ENCODE assay signal across 10 cellular contexts in the genomic region with DNA sequence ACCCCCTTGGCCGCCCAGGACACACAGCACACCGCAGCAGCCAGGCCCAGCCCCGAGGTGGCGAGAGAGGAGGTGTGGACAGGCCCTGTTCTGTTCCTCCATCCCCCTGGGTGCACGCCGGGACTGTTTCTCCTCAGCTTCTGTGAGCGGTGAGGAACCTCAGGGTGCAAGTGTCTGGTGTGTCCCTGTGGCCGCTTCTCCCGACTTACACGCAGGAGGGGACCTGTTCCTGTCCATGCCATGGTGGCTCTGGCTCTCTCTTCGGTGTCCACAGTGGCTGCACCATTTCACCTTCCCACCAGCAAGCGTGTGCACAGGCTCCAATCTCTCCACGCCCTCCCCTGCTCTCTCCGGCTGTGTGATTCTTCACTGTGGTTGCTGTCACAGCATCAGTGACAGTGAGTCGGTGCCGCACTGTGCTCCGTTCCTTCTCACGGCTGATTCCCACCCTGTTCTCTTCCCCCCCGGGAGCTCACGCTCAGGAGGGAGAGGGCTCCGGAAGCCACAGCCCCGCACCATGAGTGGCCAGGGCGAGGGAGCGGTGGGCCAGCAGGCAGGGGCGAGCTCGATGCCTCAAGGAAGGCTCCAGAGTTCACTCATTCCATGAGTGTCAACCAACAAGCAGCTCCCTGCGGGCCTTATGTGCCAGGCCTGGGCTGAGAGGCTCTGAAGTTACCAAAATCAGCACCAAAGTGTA. TPM values are rescaled to one million over a fixed set of nuclear protein-coding genes. Genes with fewer than 3 reads are reported as not detected.
DNase-seq lines count a peak whose midpoint lies in the region; ATAC-seq, FAIRE-seq and TF ChIP-seq lines count a peak whose summit lies in the region.
"Had no signal": no experiment of that assay in that cellular context is flagged by ENCODE, and none has a peak within 500 bp of the region (broad histone marks: within the 10 kb centered on the region; RNA-seq: fewer than 3 reads in every experiment).

No MANE protein-coding gene starts in this region.

- 79 to 89% methylated on average over 20 of the region's 27 CpGs for WGBS in tibial nerve, 2 donors

- H3K9ac ChIP-seq in NT2/D1 (ENCODE audit: insufficient read length, low read depth) = peak overlapping the region; percentile 21
- no peak overlapping the region for H3K9ac ChIP-seq in duodenal mucosa (ENCODE audit: low read depth in 1 of 2, low read length in 2 of 2)

- TF ChIP-seq POLR2A in tibial nerve (IDR thresholded peaks at IDR 0.05) (no peak), GM12892 (IDR thresholded peaks at IDR 0.05; ENCODE audit: low read depth, low read length) (no peak)

- no peak overlapping the region for H3K27ac Mint-ChIP-seq in natural killer cell treated with Interleukin-12 subunit alpha and Interleukin-12 subunit beta and Interleukin-15 and Interleukin-18, amount 100 ng/mL, for 72 hours
- H3K27ac Mint-ChIP-seq: CD4-positive, alpha-beta memory T cell; endodermal cell had no signal

- H3K36me3 ChIP-seq in NT2/D1 (ENCODE audit: insufficient read depth, insufficient read length, low read length) (no peaks in the 10 kb centered on the region), duodenal mucosa (ENCODE audit: control insufficient read depth in 1 of 2, insufficient read depth in 2 of 2, low read length in 2 of 2) (no peaks in the 10 kb centered on the region), muscle layer of duodenum (ENCODE audit: control insufficient read depth in 1 of 2, insufficient read depth in 2 of 2, low read length in 2 of 2) (no peaks in the 10 kb centered on the region), tibial nerve (no peaks in the 10 kb centered on the region)

- H3K4me3 Mint-ChIP-seq in natural killer cell treated with Interleukin-12 subunit alpha and Interleukin-12 subunit beta and Interleukin-15 and Interleukin-18, amount 100 ng/mL, for 72 hours = no peak overlapping the region
- H3K4me3 Mint-ChIP-seq: CD4-positive, alpha-beta memory T cell; endodermal cell had no signal

- H3K4me1 ChIP-seq in NT2/D1 (ENCODE audit: insufficient read depth, insufficient read length) (peaks cover 17% of the 10 kb centered on the region), duodenal mucosa (ENCODE audit: control insufficient read depth in 1 of 2, insufficient read depth in 2 of 2, low read length in 2 of 2) (peaks cover 24 to 45% of the 10 kb centered on the region in 2 donors), muscle layer of duodenum (ENCODE audit: control insufficient read depth in 1 of 2, insufficient read depth in 2 of 2, low read length in 2 of 2) (peaks cover 14 to 47% of the 10 kb centered on the region in 2 donors), tibial nerve (peaks cover 0 to 50% (median 40%) of the 10 kb centered on the region in 4 donors)

- H3K9me3 Mint-ChIP-seq in natural killer cell treated with Interleukin-12 subunit alpha and Interleukin-12 subunit beta and Interleukin-15 and Interleukin-18, amount 100 ng/mL, for 72 hours = peaks cover 13% of the 10 kb centered on the region
- H3K9me3 Mint-ChIP-seq: CD4-positive, alpha-beta memory T cell; endodermal cell had no signal

- DNase-seq in NT2/D1 (ENCODE audit: low read depth, low spot score) = no peak
- DNase-seq in tibial nerve (ENCODE audit: low spot score in 2 of 2) = no peak
- no peak for DNase-seq in NCI-H1092 treated with DMSO at 0.1 percent for 48 hours (lab: John Stamatoyannopoulos, UW)
- no peak for DNase-seq in natural killer cell treated with Interleukin-12 subunit alpha and Interleukin-12 subunit beta and Interleukin-15 and Interleukin-18, amount 100 ng/mL, for 72 hours (ENCODE audit: low spot score)
- DNase-seq in GM12892 (ENCODE audit: insufficient read length) = no peak
- no peak for DNase-seq in NCI-H2196 (lab: John Stamatoyannopoulos, UW; ENCODE audit: unreplicated experiment)

- no peaks in the 10 kb centered on the region for H3K9me3 ChIP-seq in NT2/D1 (ENCODE audit: insufficient read depth, low read length)
- no peaks in the 10 kb centered on the region for H3K9me3 ChIP-seq in duodenal mucosa (ENCODE audit: control insufficient read depth in 1 of 2, low read length in 2 of 2)
- H3K9me3 ChIP-seq in muscle layer of duodenum (ENCODE audit: control insufficient read depth in 1 of 2, low read length in 2 of 2) = no peaks in the 10 kb centered on the region
- no peaks in the 10 kb centered on the region for H3K9me3 ChIP-seq in tibial nerve

- peaks cover 20 to 22% of the 10 kb centered on the region in 2 donors for H3K4me1 Mint-ChIP-seq in natural killer cell treated with Interleukin-12 subunit alpha and Interleukin-12 subunit beta and Interleukin-15 and Interleukin-18, amount 100 ng/mL, for 72 hours (ENCODE audit: low read depth in 2 of 2)
- H3K4me1 Mint-ChIP-seq: endodermal cell had no signal

- H3K36me3 Mint-ChIP-seq in natural killer cell treated with Interleukin-12 subunit alpha and Interleukin-12 subunit beta and Interleukin-15 and Interleukin-18, amount 100 ng/mL, for 72 hours = no peaks in the 10 kb centered on the region
- H3K36me3 Mint-ChIP-seq: CD4-positive, alpha-beta memory T cell had no signal

- H3K27me3 Mint-ChIP-seq in natural killer cell treated with Interleukin-12 subunit alpha and Interleukin-12 subunit beta and Interleukin-15 and Interleukin-18, amount 100 ng/mL, for 72 hours = no peaks in the 10 kb centered on the region

- TF ChIP-seq CTCF in tibial nerve (IDR thresholded peaks at IDR 0.05) = no peak

- H3K27ac ChIP-seq in duodenal mucosa (ENCODE audit: low read depth, low read length) = peak overlapping the region; percentile 81
- peak overlapping the region; percentile 31 for H3K27ac ChIP-seq in muscle layer of duodenum (ENCODE audit: low read length)
- peak overlapping the region in 3 of 4 donors; percentile 62 to 83 (median 71) for H3K27ac ChIP-seq in tibial nerve

- TF ChIP-seq EP300 in tibial nerve (IDR thresholded peaks at IDR 0.05) = no peak

- no peak for FAIRE-seq in GM12892 (lab: Jason Lieb, UNC)

- no peaks in the 10 kb centered on the region for H3K27me3 ChIP-seq in NT2/D1 (ENCODE audit: insufficient read depth, insufficient read length)
- no peaks in the 10 kb centered on the region for H3K27me3 ChIP-seq in duodenal mucosa (ENCODE audit: control insufficient read depth in 1 of 2, insufficient read depth in 2 of 2, low read length in 2 of 2)
- no peaks in the 10 kb centered on the region for H3K27me3 ChIP-seq in muscle layer of duodenum (ENCODE audit: low read depth, low read length)
- H3K27me3 ChIP-seq in tibial nerve = no peaks in the 10 kb centered on the region

- no peak for ATAC-seq in natural killer cell treated with Interleukin-12 subunit alpha and Interleukin-12 subunit beta and Interleukin-15 and Interleukin-18, amount 100 ng/mL, for 72 hours

- H3K4me3 ChIP-seq in NT2/D1 (ENCODE audit: insufficient read length, low read depth) (no peak overlapping the region), duodenal mucosa (ENCODE audit: low read depth in 1 of 2, low read length in 2 of 2) (no peak overlapping the region), muscle layer of duodenum (ENCODE audit: low read depth in 1 of 2, low read length in 2 of 2) (no peak overlapping the region), tibial nerve (no peak overlapping the region)

RNA-seq across cellular contexts. Expression of gene WNT7B, which starts 18.6 kb away (rescaled TPM):
- total RNA-seq in tibial nerve = not detected
- total RNA-seq in natural killer cell treated with Interleukin-12 subunit alpha and Interleukin-12 subunit beta and Interleukin-15 and Interleukin-18, amount 100 ng/mL, for 72 hours = not detected
- 0.23 TPM for polyA plus RNA-seq in GM12892 (2012; ENCODE audit: missing spikeins)
- total RNA-seq: CD4-positive, alpha-beta memory T cell; endodermal cell had no signal
- polyA plus RNA-seq: CD4-positive, alpha-beta memory T cell had no signal

Comparison
In these comparisons a context has a peak if more than half of its experiments do, and no peak if none do; other contexts are left out.
1. H3K27ac ChIP-seq: peak in every context shown above with its lines; median percentile 81 in duodenal mucosa; 71 in tibial nerve; 31 in muscle layer of duodenum.